13 cellular contexts compared by ENCODE assay signal in the genomic region with DNA sequence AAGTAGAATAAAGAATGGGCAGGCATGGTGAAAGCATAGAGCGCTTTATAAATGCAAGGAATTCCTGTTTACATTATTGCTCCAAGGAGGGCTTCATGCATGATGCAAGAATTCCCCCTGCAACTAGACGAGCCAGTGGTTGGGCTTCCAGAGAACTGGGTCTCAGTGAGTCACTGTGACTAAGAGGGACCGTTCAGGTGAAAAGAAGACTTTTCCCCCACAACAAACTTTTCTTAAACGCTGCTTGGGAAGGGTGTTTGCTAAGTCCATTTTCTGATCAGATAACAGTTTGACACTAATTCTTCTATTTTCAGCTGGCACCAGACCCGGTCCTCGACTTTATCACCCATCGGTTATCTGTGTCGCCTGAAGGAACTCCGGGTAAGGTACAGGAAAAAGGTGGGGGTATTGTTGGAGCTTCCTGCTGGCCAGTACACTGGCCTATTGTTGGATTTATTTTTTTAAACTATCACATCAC. TPM values are rescaled to one million over a fixed set of nuclear protein-coding genes. Genes with fewer than 3 reads are reported as not detected.
DNase-seq lines count a peak whose midpoint lies in the region; ATAC-seq and TF ChIP-seq lines count a peak whose summit lies in the region.
"Had no signal": no experiment of that assay in that cellular context is flagged by ENCODE, and none has a peak within 500 bp of the region (broad histone marks: within the 10 kb centered on the region; RNA-seq: fewer than 3 reads in every experiment).

No MANE protein-coding gene starts in this region.

- H3K4me2 ChIP-seq in mesenchymal stem cell (ENCODE audit: low read length, poor library complexity, severe bottlenecking), result no peak overlapping the region
- H3K4me2 ChIP-seq in neural progenitor cell, result no peak overlapping the region

- no peak overlapping the region for H3K4me3 Mint-ChIP-seq in neural progenitor cell

- no peak overlapping the region for H2AK5ac ChIP-seq in mesenchymal stem cell (ENCODE audit: low read length, severe bottlenecking)

- DNase-seq in AG08396 (ENCODE audit: low spot score), result peak; percentile 17
- peak; percentile 45 for DNase-seq in T1000 (lab: John Stamatoyannopoulos, UW)
- DNase-seq in mesenchymal stem cell, result peak; percentile 77
- no peak for DNase-seq in SW 1271 (lab: John Stamatoyannopoulos, UW)
- DNase-seq in activated CD8-positive, alpha-beta memory T cell treated with anti-CD3 and anti-CD28 coated beads, Interleukin-2, amount 50 U/mL, for 4 hours, result no peak
- no peak for DNase-seq in neural progenitor cell (ENCODE audit: low spot score)
- DNase-seq in hippocampal formation (lab: John Stamatoyannopoulos, UW), result no peak
- DNase-seq: anterior cingulate cortex, Peyer's patch had no signal

- peaks cover 5% of the 10 kb centered on the region for H3K27me3 Mint-ChIP-seq in neural progenitor cell (ENCODE audit: insufficient read depth, low read depth)

- H3K4me3 ChIP-seq in gastroesophageal sphincter (no peak overlapping the region), mesenchymal stem cell (ENCODE audit: insufficient read depth in 1 of 2, low read depth in 1 of 2, low read length in 2 of 2) (no peak overlapping the region), neural progenitor cell (no peak overlapping the region)
- H3K4me3 ChIP-seq: GM12878, Peyer's patch, prostate gland had no signal

- H3K36me3 ChIP-seq in gastroesophageal sphincter (no peaks in the 10 kb centered on the region), mesenchymal stem cell (ENCODE audit: control insufficient read depth in 1 of 2, insufficient read depth in 2 of 2, low read depth in 1 of 2, low read length in 2 of 2) (peaks cover 0 to 3% of the 10 kb centered on the region in 2 experiments), neural progenitor cell (no peaks in the 10 kb centered on the region)
- H3K36me3 ChIP-seq: Peyer's patch, prostate gland had no signal

- H3K79me2 ChIP-seq in neural progenitor cell (ENCODE audit: low read depth), result no peaks in the 10 kb centered on the region

- no peak overlapping the region for H3K14ac ChIP-seq in mesenchymal stem cell (ENCODE audit: low read length in 2 of 2)

- no peak overlapping the region for H3K23ac ChIP-seq in mesenchymal stem cell (ENCODE audit: low read length in 2 of 2)

- H2BK12ac ChIP-seq in mesenchymal stem cell (ENCODE audit: low read length in 2 of 2), result no peak overlapping the region

- H3K27ac ChIP-seq in gastroesophageal sphincter, result peak overlapping the region in 1 of 4 donors; percentile 2
- H3K27ac ChIP-seq in mesenchymal stem cell (ENCODE audit: low read length, poor library complexity, severe bottlenecking), result no peak overlapping the region
- no peak overlapping the region for H3K27ac ChIP-seq in neural progenitor cell
- H3K27ac ChIP-seq: prostate gland had no signal

- no peak overlapping the region for H2BK15ac ChIP-seq in mesenchymal stem cell (ENCODE audit: low read depth, poor library complexity, severe bottlenecking)

- no peak for TF ChIP-seq POLR2A in gastroesophageal sphincter (IDR thresholded peaks at IDR 0.05)

- peaks cover 4% of the 10 kb centered on the region for H3K36me3 Mint-ChIP-seq in neural progenitor cell

- H3K27ac Mint-ChIP-seq in neural progenitor cell, result no peak overlapping the region

- no peak overlapping the region for H2BK5ac ChIP-seq in mesenchymal stem cell (ENCODE audit: low read depth, low read length, poor library complexity, severe bottlenecking)

- H3K4me1 ChIP-seq in gastroesophageal sphincter, result no peaks in the 10 kb centered on the region
- no peaks in the 10 kb centered on the region for H3K4me1 ChIP-seq in mesenchymal stem cell (ENCODE audit: control insufficient read depth, insufficient read depth, low read depth, low read length)
- H3K4me1 ChIP-seq in neural progenitor cell, result no peaks in the 10 kb centered on the region
- H3K4me1 ChIP-seq: Peyer's patch, prostate gland had no signal

- H4K91ac ChIP-seq in mesenchymal stem cell (ENCODE audit: low read length), result no peak overlapping the region

- no peak for TF ChIP-seq EP300 in gastroesophageal sphincter (IDR thresholded peaks at IDR 0.05)

- 53 to 80% methylated on average over 8 to 9 of the region's 9 CpGs for WGBS in gastroesophageal sphincter (ENCODE audit: low coverage in 1 of 2), 2 donors
- WGBS in mesenchymal stem cell, result 57% methylated on average over 8 of the region's 9 CpGs

- peak; percentile 67 for ATAC-seq in gastroesophageal sphincter
- ATAC-seq: GM12878 had no signal

- H3K79me1 ChIP-seq in mesenchymal stem cell (replicated peaks; ENCODE audit: low read length, poor library complexity, severe bottlenecking), result no peaks in the 10 kb centered on the region

- H3K27me3 ChIP-seq in gastroesophageal sphincter (no peaks in the 10 kb centered on the region), mesenchymal stem cell (ENCODE audit: control insufficient read depth in 1 of 2, insufficient read depth in 1 of 2, low read length in 2 of 2) (no peaks in the 10 kb centered on the region), neural progenitor cell (no peaks in the 10 kb centered on the region)
- H3K27me3 ChIP-seq: Peyer's patch had no signal

- H3K9ac ChIP-seq in mesenchymal stem cell (ENCODE audit: low read length) (no peak overlapping the region), neural progenitor cell (no peak overlapping the region)

- H4K20me1 ChIP-seq in neural progenitor cell (ENCODE audit: low read depth), result no peaks in the 10 kb centered on the region

- peak overlapping the region; percentile 19 for H2BK120ac ChIP-seq in mesenchymal stem cell (ENCODE audit: low read depth, low read length)

- H3F3A ChIP-seq in neural progenitor cell (ENCODE audit: low read depth), result no peaks in the 10 kb centered on the region

- H3K4me1 Mint-ChIP-seq in neural progenitor cell, result peaks cover 15% of the 10 kb centered on the region

- H3K4ac ChIP-seq in mesenchymal stem cell (ENCODE audit: low read depth in 1 of 2, low read length in 2 of 2), result no peak overlapping the region

- H3K18ac ChIP-seq in mesenchymal stem cell (ENCODE audit: low read depth in 1 of 2, low read length in 2 of 2), result no peak overlapping the region

- H2AFZ ChIP-seq in mesenchymal stem cell (ENCODE audit: low read depth, low read length) (no peak overlapping the region), neural progenitor cell (replicated peaks) (no peak overlapping the region)

- TF ChIP-seq CTCF in gastroesophageal sphincter (IDR thresholded peaks at IDR 0.05) (no peak), neural progenitor cell (IDR thresholded peaks at IDR 0.05) (no peak)

- no peaks in the 10 kb centered on the region for H3K9me3 ChIP-seq in gastroesophageal sphincter
- no peaks in the 10 kb centered on the region for H3K9me3 ChIP-seq in mesenchymal stem cell (ENCODE audit: control insufficient read depth, low read length)
- no peaks in the 10 kb centered on the region for H3K9me3 ChIP-seq in neural progenitor cell (ENCODE audit: low read depth)
- H3K9me3 ChIP-seq: Peyer's patch, prostate gland had no signal

- peaks cover 13% of the 10 kb centered on the region for H3K9me3 Mint-ChIP-seq in neural progenitor cell

- H4K8ac ChIP-seq in mesenchymal stem cell (ENCODE audit: low read length), result peak overlapping the region; percentile 41

RNA-seq across cellular contexts. Expression of gene LDB2, which starts 40.1 kb away (rescaled TPM):
- total RNA-seq in gastroesophageal sphincter (10 to 100 TPM; 23.6 to 29.6 (median 28.3) TPM), neural progenitor cell (ENCODE audit: low replicate concordance) (13.2 and 24.3 TPM in 2 replicates)
- polyA plus RNA-seq in mesenchymal stem cell (2013, experiment 1 of 2), result 20.1 TPM
- polyA plus RNA-seq in mesenchymal stem cell (2013, experiment 2 of 2), result 22.8 TPM
- total RNA-seq: LHCN-M2 had no signal
- polyA plus RNA-seq: GM12878 had no signal

Comparison
In these comparisons a context has a peak if more than half of its experiments do, and no peak if none do; other contexts are left out.
1. DNase-seq: peak in AG08396 (single experiment), T1000 (single experiment) and mesenchymal stem cell (single experiment); none in SW 1271 (0 of 2), activated CD8-positive, alpha-beta memory T cell treated with anti-CD3 and anti-CD28 coated beads, Interleukin-2, amount 50 U/mL, for 4 hours (single experiment), neural progenitor cell (single experiment) and hippocampal formation (0 of 2).